In the genomic region with DNA sequence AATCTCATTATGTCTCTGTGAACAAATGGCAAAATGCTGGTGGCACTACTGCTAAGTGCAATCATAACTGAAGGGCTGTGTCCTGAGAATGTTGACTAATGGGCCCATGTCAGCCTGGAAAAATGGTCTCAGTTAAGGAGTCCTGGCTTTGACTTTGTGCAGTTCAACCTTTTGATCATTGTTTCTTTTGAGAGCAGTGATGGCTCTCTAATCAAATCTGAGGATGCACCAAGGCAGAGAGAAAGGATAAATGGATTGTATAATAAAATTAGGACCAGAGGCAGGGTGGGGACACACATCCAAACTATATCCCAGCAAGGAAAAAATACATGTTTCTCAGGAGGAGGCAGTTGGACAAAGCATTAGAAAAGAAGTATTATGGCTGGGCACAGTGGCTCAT, we compare ENCODE assay signal across 7 cellular contexts. TPM values are rescaled to one million over a fixed set of nuclear protein-coding genes. Genes with fewer than 3 reads are reported as not detected.
"Had no signal": no experiment of that assay in that cellular context is flagged by ENCODE, and none has a peak within 500 bp of the region (broad histone marks: within the 10 kb centered on the region; RNA-seq: fewer than 3 reads in every experiment).

No MANE protein-coding gene starts in this region.

- DNase-seq: H9, HCEC 1CT, IMR-90 had no signal

- FAIRE-seq: H1, H54, HTR-8/SVneo had no signal

- H3K4me1 Mint-ChIP-seq: GM23338 had no signal

- H3K4me3 Mint-ChIP-seq: GM23338, H9 had no signal

- H3K9me3 Mint-ChIP-seq: GM23338, H9 had no signal

- H3K4me3 ChIP-seq: GM23338 had no signal

- ATAC-seq: GM23338 had no signal

- H3K27ac Mint-ChIP-seq: GM23338, H9 had no signal

RNA-seq across cellular contexts. Expression of gene SYN3, which starts 59.6 kb away (rescaled TPM):
- polyA plus RNA-seq: IMR-90 had no signal
